Comparison of ENCODE assay signal across 8 cellular contexts in genomic region chr19:1490311-1491113, GRCh38. TPM values are rescaled to one million over a fixed set of nuclear protein-coding genes. Genes with fewer than 3 reads are reported as not detected.
DNase-seq lines count a peak whose midpoint lies in the region; ATAC-seq, FAIRE-seq and TF ChIP-seq lines count a peak whose summit lies in the region.

TSS of gene PCSK4 (minus strand) at chr19:1490350. CDS start at chr19:1490346, 4 bp downstream.

- CTCF ChIA-PET in PC-9 (lab: Charles Lee) = no interaction called here

- H3K9me3 ChIP-seq in PC-9 (ENCODE audit: insufficient read depth, low read depth) = no peaks in the 10 kb centered on the region
- no peaks in the 10 kb centered on the region for H3K9me3 ChIP-seq in esophagus (ENCODE audit: control insufficient read depth in 2 of 2, insufficient read depth in 1 of 2, low read depth in 1 of 2, low read length in 1 of 2)
- no peaks in the 10 kb centered on the region for H3K9me3 ChIP-seq in mucosa of rectum (ENCODE audit: control insufficient read depth in 2 of 2, low read length in 2 of 2)

- BruUV-seq in PC-9 (replicated peaks; lab: Mats Ljungman, UMichigan) = no TSS peak

- peak within 1 kb of the TSS; percentile 69 for H3K4me3 ChIP-seq in Jurkat, Clone E6-1 (ENCODE audit: low read length)
- H3K4me3 ChIP-seq in PC-9 = peak within 1 kb of the TSS; percentile 66
- peak within 1 kb of the TSS; percentile 49 to 71 for H3K4me3 ChIP-seq in esophagus (ENCODE audit: low read depth in 1 of 2, low read length in 2 of 2)
- H3K4me3 ChIP-seq in mucosa of rectum (ENCODE audit: low read length in 2 of 2) = peak within 1 kb of the TSS; percentile 88 to 92

- peaks cover 11% of the 10 kb centered on the region for H3K79me2 ChIP-seq in PC-9 (ENCODE audit: low read depth)

- POLR2A ChIA-PET in PC-9 (lab: Charles Lee; ENCODE audit: unreplicated experiment) = interaction anchor here (0.6 to 1.0 kb wide), 11 partner anchors 10 to 415 kb away, joined by 3 to 21 read pairs (median 9); partner anchors contain the start of genes ADAT3 and SCAMP4

- H3K27me3 Mint-ChIP-seq in activated T-cell treated with anti-CD3 and anti-CD28 coated beads, Interleukin-2, amount 50 U/mL, for 4 hours (ENCODE audit: low read depth) = no peaks in the 10 kb centered on the region

- no peaks in the 10 kb centered on the region for H3F3A ChIP-seq in PC-9 (ENCODE audit: insufficient read depth, low read depth)

- FAIRE-seq in D721Med (lab: Jason Lieb, UNC) = no peak

- H3K27me3 ChIP-seq in PC-9 (ENCODE audit: insufficient read depth, low read depth) (no peaks in the 10 kb centered on the region), esophagus (ENCODE audit: control insufficient read depth in 1 of 2, insufficient read depth in 2 of 2, low read length in 2 of 2) (no peaks in the 10 kb centered on the region), mucosa of rectum (ENCODE audit: control insufficient read depth in 2 of 2, insufficient read depth in 2 of 2, low read length in 2 of 2) (peaks cover 0 to 7% of the 10 kb centered on the region in 2 donors)

- H3K9me2 ChIP-seq in PC-9 (ENCODE audit: insufficient read depth) = no peaks in the 10 kb centered on the region

- peak within 1 kb of the TSS; percentile 78 for H3K4me2 ChIP-seq in PC-9

- H3K4me1 Mint-ChIP-seq in activated T-cell treated with anti-CD3 and anti-CD28 coated beads, Interleukin-2, amount 50 U/mL, for 4 hours (ENCODE audit: low read depth) = peaks cover 12% of the 10 kb centered on the region

- H3K36me3 ChIP-seq in PC-9 (ENCODE audit: low read depth) (no peaks in the 10 kb centered on the region), esophagus (ENCODE audit: control insufficient read depth in 2 of 2, insufficient read depth in 2 of 2, low read length in 1 of 2) (no peaks in the 10 kb centered on the region), mucosa of rectum (ENCODE audit: control insufficient read depth in 2 of 2, insufficient read depth in 2 of 2, low read length in 2 of 2) (no peaks in the 10 kb centered on the region)

- peak within 1 kb of the TSS; percentile 84 for H3K4me3 Mint-ChIP-seq in activated T-cell treated with anti-CD3 and anti-CD28 coated beads, Interleukin-2, amount 50 U/mL, for 4 hours

- no peaks in the 10 kb centered on the region for H3K9me3 Mint-ChIP-seq in activated T-cell treated with anti-CD3 and anti-CD28 coated beads, Interleukin-2, amount 50 U/mL, for 4 hours

- no peaks in the 10 kb centered on the region for H4K20me1 ChIP-seq in PC-9 (ENCODE audit: insufficient read depth)

- H3K27ac ChIP-seq in PC-9 (no peak within 1 kb of the TSS), esophagus (ENCODE audit: low read depth in 2 of 2, low read length in 1 of 2) (peak within 1 kb of the TSS; percentile 83 to 87), mucosa of rectum (ENCODE audit: low read depth in 2 of 2, low read length in 2 of 2) (peak within 1 kb of the TSS; percentile 78 to 85)

- intact Hi-C loops in PC-9 (cut with micrococcal nuclease; ENCODE audit: unreplicated experiment) = loop anchor here (2.0 kb wide), 1 partner anchor 46 kb away; no protein-coding TSS in a partner anchor

- peak; percentile 75 for ATAC-seq in GM21619 (IDR thresholded peaks at IDR 0.05; ENCODE audit: unreplicated experiment)
- peak; percentile 90 to 91 for ATAC-seq in activated T-cell treated with anti-CD3 and anti-CD28 coated beads, Interleukin-2, amount 50 U/mL, for 4 hours

- H3K9ac ChIP-seq in mucosa of rectum (ENCODE audit: low read depth in 1 of 2, low read length in 2 of 2) = peak within 1 kb of the TSS; percentile 75 to 78

- peak within 1 kb of the TSS; percentile 78 for H2AFZ ChIP-seq in PC-9

- 1% methylated on average over 70 to 74 of the region's 74 CpGs for WGBS in esophagus, 2 donors

- TF ChIP-seq CTCF in D721Med (IDR thresholded peaks at IDR 0.05; ENCODE audit: insufficient read depth, missing control alignments) (no peak), PC-9 (conservative IDR thresholded peaks at IDR 0.05) (no peak; the same call in 1 of the 2 replicates)

- peaks cover 13% of the 10 kb centered on the region for H3K4me1 ChIP-seq in PC-9 (replicated peaks; ENCODE audit: insufficient read depth)
- H3K4me1 ChIP-seq in esophagus (ENCODE audit: control insufficient read depth in 2 of 2, insufficient read depth in 2 of 2, low read length in 1 of 2) = peaks cover 0 to 5% of the 10 kb centered on the region in 2 donors
- H3K4me1 ChIP-seq in mucosa of rectum (ENCODE audit: control insufficient read depth in 2 of 2, insufficient read depth in 2 of 2, low read length in 2 of 2) = peaks cover 11 to 16% of the 10 kb centered on the region in 2 donors

- H3K36me3 Mint-ChIP-seq in activated T-cell treated with anti-CD3 and anti-CD28 coated beads, Interleukin-2, amount 50 U/mL, for 4 hours (ENCODE audit: insufficient read depth) = no peaks in the 10 kb centered on the region

- DNase-seq in D721Med (ENCODE audit: insufficient read length, low spot score) (peak; percentile 88), PC-9 (peak; percentile 85 to 95)
- peak; percentile 97 for DNase-seq in Jurkat, Clone E6-1 (ENCODE audit: low read depth, low spot score)
- peak; percentile 98 for DNase-seq in activated T-cell treated with anti-CD3 and anti-CD28 coated beads, Interleukin-2, amount 50 U/mL, for 4 hours
- DNase-seq in stimulated activated CD8-positive, alpha-beta memory T cell treated with anti-CD3 and anti-CD28 coated beads, Interleukin-4, amount 100 ng/mL, for 4 hours (ENCODE audit: low read depth in 2 of 2, low spot score in 1 of 2) = peak; percentile 95 to 98

RNA-seq across cellular contexts. Expression of gene PCSK4, which starts in this region (rescaled TPM):
- polyA plus RNA-seq in Jurkat, Clone E6-1 (2012; ENCODE audit: insufficient read depth, insufficient read length) = 6.6 TPM
- 18.6 and 27.3 TPM in 2 replicates for total RNA-seq in PC-9 (2021)
- total RNA-seq in activated T-cell treated with anti-CD3 and anti-CD28 coated beads, Interleukin-2, amount 50 U/mL, for 4 hours = under 1 TPM; 0.46 to 0.50 (median 0.49) TPM
- polyA plus RNA-seq in esophagus = 1 to 10 TPM; 1.9 to 4.0 TPM

Comparison
In these comparisons a context has a peak if more than half of its experiments do, and no peak if none do; other contexts are left out.
1. RNA of gene PCSK4 (total RNA-seq): 18.6 to 27.3 TPM in PC-9; 0.46 to 0.50 TPM in activated T-cell treated with anti-CD3 and anti-CD28 coated beads, Interleukin-2, amount 50 U/mL, for 4 hours; every median in the first group is over 10 times any median in the second.
2. Peak in DNase-seq and ATAC-seq in activated T-cell treated with anti-CD3 and anti-CD28 coated beads, Interleukin-2, amount 50 U/mL, for 4 hours; RNA of the gene not detected or under 1 TPM.
3. Peak in every context shown above with its lines, with median percentiles within 50 percentile points of each other: DNase-seq and H3K4me3 ChIP-seq.